In genomic region chr3:68793750-68794149, GRCh38 we compare ENCODE assay signal across 28 cellular contexts.
"Had no signal": no experiment of that assay in that cellular context is flagged by ENCODE, and none has a peak within 500 bp of the region (broad histone marks: within the 10 kb centered on the region; RNA-seq: fewer than 3 reads in every experiment).

No MANE protein-coding gene starts in this region.

- H3K9me3 Mint-ChIP-seq: activated B cell treated with CpG ODN at 0.5 μM for 24 hours; activated CD4-positive, alpha-beta memory T cell treated with anti-CD3 and anti-CD28 coated beads for 36 hours; activated naive CD4-positive, alpha-beta T cell treated with anti-CD3 and anti-CD28 coated beads, Interleukin-2, amount 10 ng/mL, durations not matched to agents 7 days and 5 days; activated naive CD8-positive, alpha-beta T cell treated with anti-CD3 and anti-CD28 coated beads, Interleukin-2, amount 50 U/mL, for 24 hours; activated T-cell treated with anti-CD3 and anti-CD28 coated beads, Interleukin-2, amount 50 U/mL, for 4 hours; activated T-helper 1 cell treated with anti-CD3 and anti-CD28 coated beads, Interleukin-12 subunit alpha, Interleukin-12 subunit beta, Interleukin-2, Interleukin-4 antibody, amounts not matched to agents 30 ng/mL and 10 ng/mL and 1 ng/mL, durations not matched to agents 14 hours and 24 hours and 36 hours; T-helper 1 cell treated with Interleukin-12 subunit alpha and Interleukin-12 subunit beta and Interleukin-4 antibody, amounts not matched to agents 30 μg/mL and 1 μg/mL, for 36 hours had no signal

- H3K9me3 ChIP-seq: SJCRH30 had no signal

- H3K27ac Mint-ChIP-seq: activated B cell treated with CpG ODN at 0.5 μM for 24 hours; activated CD4-positive, alpha-beta memory T cell treated with anti-CD3 and anti-CD28 coated beads for 36 hours; activated naive CD4-positive, alpha-beta T cell treated with anti-CD3 and anti-CD28 coated beads, Interleukin-2, amount 10 ng/mL, durations not matched to agents 7 days and 5 days; activated naive CD8-positive, alpha-beta T cell; activated naive CD8-positive, alpha-beta T cell treated with anti-CD3 and anti-CD28 coated beads, Interleukin-2, amount 50 U/mL, for 24 hours; activated T-helper 1 cell treated with anti-CD3 and anti-CD28 coated beads, Interleukin-12 subunit alpha, Interleukin-12 subunit beta, Interleukin-2, Interleukin-4 antibody, amounts not matched to agents 30 ng/mL and 10 ng/mL and 1 ng/mL, durations not matched to agents 14 hours and 24 hours and 36 hours; T-helper 1 cell treated with Interleukin-12 subunit alpha and Interleukin-12 subunit beta and Interleukin-4 antibody, amounts not matched to agents 30 μg/mL and 1 μg/mL, for 36 hours had no signal

- H3K4me3 ChIP-seq: cardiac muscle cell, PC-9, SJCRH30, SK-N-MC had no signal

- DNase-seq: activated B cell treated with CpG ODN at 0.5 μM for 24 hours; activated CD4-positive, alpha-beta memory T cell treated with anti-CD3 and anti-CD28 coated beads for 36 hours; activated CD4-positive, alpha-beta T cell treated with anti-CD3 and anti-CD28 coated beads for 4 hours; activated CD4-positive, alpha-beta T cell treated with anti-CD3 and anti-CD28 coated beads, Interleukin-2, amount 50 U/mL, for 1 hour; activated CD4-positive, CD25-positive, alpha-beta regulatory T cell treated with anti-CD3 and anti-CD28 coated beads, Interleukin-2, amount 50 U/mL, for 72 hours; activated CD8-positive, alpha-beta memory T cell treated with anti-CD3 and anti-CD28 coated beads, Interleukin-2, amount 50 U/mL, for 4 hours; activated gamma-delta T cell treated with Interleukin-2 at 50 U/mL for 16 hours; activated naive CD4-positive, alpha-beta T cell treated with anti-CD3 and anti-CD28 coated beads, Interleukin-2, amount 10 ng/mL, durations not matched to agents 7 days and 5 days; activated naive CD8-positive, alpha-beta T cell treated with anti-CD3 and anti-CD28 coated beads, Interleukin-2, amount 50 U/mL, for 24 hours; activated T-cell treated with anti-CD3 and anti-CD28 coated beads for 4 hours; activated T-cell treated with anti-CD3 and anti-CD28 coated beads, Interleukin-2, amount 50 U/mL, for 4 hours; brain microvascular endothelial cell; NCI-H1105; NCI-H1417 treated with DMSO at 0.1 percent for 48 hours; NCI-H187 treated with DMSO at 0.1 percent for 48 hours; NCI-H2081; NCI-H345; NCI-H524 treated with DMSO at 0.1 percent for 48 hours; PC-9; SHP77; SJCRH30 had no signal

- H3K27me3 Mint-ChIP-seq: activated B cell treated with CpG ODN at 0.5 μM for 24 hours; activated naive CD4-positive, alpha-beta T cell treated with anti-CD3 and anti-CD28 coated beads, Interleukin-2, amount 10 ng/mL, durations not matched to agents 7 days and 5 days; activated naive CD8-positive, alpha-beta T cell treated with anti-CD3 and anti-CD28 coated beads, Interleukin-2, amount 50 U/mL, for 24 hours had no signal

- H3K36me3 Mint-ChIP-seq: activated CD4-positive, alpha-beta memory T cell treated with anti-CD3 and anti-CD28 coated beads for 36 hours; activated naive CD4-positive, alpha-beta T cell treated with anti-CD3 and anti-CD28 coated beads, Interleukin-2, amount 10 ng/mL, durations not matched to agents 7 days and 5 days; activated naive CD8-positive, alpha-beta T cell had no signal

- H3K4me2 ChIP-seq: KMS-11, PC-9 had no signal

- H3K36me3 ChIP-seq: brain microvascular endothelial cell, SJCRH30 had no signal

- H3K4me1 Mint-ChIP-seq: activated B cell treated with CpG ODN at 0.5 μM for 24 hours; activated naive CD4-positive, alpha-beta T cell treated with anti-CD3 and anti-CD28 coated beads, Interleukin-2, amount 10 ng/mL, durations not matched to agents 7 days and 5 days; activated naive CD8-positive, alpha-beta T cell treated with anti-CD3 and anti-CD28 coated beads, Interleukin-2, amount 50 U/mL, for 24 hours had no signal

- H3K4me3 Mint-ChIP-seq: activated B cell treated with CpG ODN at 0.5 μM for 24 hours; activated CD4-positive, alpha-beta memory T cell treated with anti-CD3 and anti-CD28 coated beads for 36 hours; activated naive CD4-positive, alpha-beta T cell treated with anti-CD3 and anti-CD28 coated beads, Interleukin-2, amount 10 ng/mL, durations not matched to agents 7 days and 5 days; activated naive CD8-positive, alpha-beta T cell; activated naive CD8-positive, alpha-beta T cell treated with anti-CD3 and anti-CD28 coated beads, Interleukin-2, amount 50 U/mL, for 24 hours; activated T-cell treated with anti-CD3 and anti-CD28 coated beads, Interleukin-2, amount 50 U/mL, for 4 hours; activated T-helper 1 cell treated with anti-CD3 and anti-CD28 coated beads, Interleukin-12 subunit alpha, Interleukin-12 subunit beta, Interleukin-2, Interleukin-4 antibody, amounts not matched to agents 30 ng/mL and 10 ng/mL and 1 ng/mL, durations not matched to agents 14 hours and 24 hours and 36 hours; T-helper 1 cell treated with Interleukin-12 subunit alpha and Interleukin-12 subunit beta and Interleukin-4 antibody, amounts not matched to agents 30 μg/mL and 1 μg/mL, for 36 hours had no signal

- H3K27me3 ChIP-seq: brain microvascular endothelial cell, cardiac muscle cell, SJCRH30 had no signal

- H3K9ac ChIP-seq: KMS-11 had no signal

- ATAC-seq: activated naive CD8-positive, alpha-beta T cell treated with anti-CD3 and anti-CD28 coated beads, Interleukin-2, amount 50 U/mL, for 24 hours; activated T-cell treated with anti-CD3 and anti-CD28 coated beads, Interleukin-2, amount 50 U/mL, for 4 hours had no signal

- H2AFZ ChIP-seq: PC-9 had no signal

- H3K27ac ChIP-seq: brain microvascular endothelial cell, cardiac muscle cell, KMS-11, PC-9, SJCRH30, SK-N-MC, VCaP had no signal

- H3K4me1 ChIP-seq: SJCRH30 had no signal
